ENCODE assay signal across 9 cellular contexts in the genomic region with DNA sequence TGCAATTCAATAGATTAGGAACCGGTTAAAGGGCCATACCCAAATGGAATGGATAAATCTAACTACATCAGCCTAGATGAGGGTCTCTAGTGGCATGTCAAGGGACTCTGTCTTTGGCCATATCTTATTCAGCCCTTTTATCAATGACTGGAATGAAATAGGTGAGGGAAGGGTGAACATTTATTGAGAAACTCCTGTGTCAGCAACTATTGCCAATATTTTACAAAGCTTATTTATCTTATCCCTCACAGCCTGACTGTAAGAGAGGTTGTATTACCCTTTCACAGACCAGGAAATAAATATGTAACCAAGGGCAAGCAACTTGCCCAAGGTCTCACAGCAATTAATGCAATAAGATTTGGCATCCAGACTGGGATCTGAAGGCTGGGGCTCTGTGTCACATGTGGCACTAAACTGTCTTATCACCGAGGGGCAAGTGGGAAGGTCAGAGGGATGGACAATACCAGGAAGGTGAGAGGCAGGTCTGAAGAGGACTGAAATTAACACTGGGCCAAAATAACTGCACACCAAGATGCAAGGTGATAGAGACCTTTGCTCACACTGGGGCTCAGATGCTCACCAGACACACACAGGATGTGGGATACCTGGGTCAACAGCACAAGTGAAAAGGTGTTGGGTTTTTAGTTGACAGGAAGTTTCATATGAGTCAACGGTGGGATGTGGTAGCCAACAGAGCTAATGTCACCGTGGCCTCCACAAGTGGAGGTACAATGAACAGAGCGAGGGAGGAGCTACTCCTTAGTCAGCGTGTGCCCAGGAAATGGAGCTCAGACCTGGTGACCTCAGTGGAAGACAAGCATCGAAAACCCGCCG.
DNase-seq lines count a peak whose midpoint lies in the region; ATAC-seq, FAIRE-seq and TF ChIP-seq lines count a peak whose summit lies in the region.
"Had no signal": no experiment of that assay in that cellular context is flagged by ENCODE, and none has a peak within 500 bp of the region (broad histone marks: within the 10 kb centered on the region; RNA-seq: fewer than 3 reads in every experiment).

No MANE protein-coding gene starts in this region.

- DNase-seq in T-helper 22 cell (ENCODE audit: low read depth) (peak; percentile 67), urothelium cell line (ENCODE audit: low spot score) (peak; percentile 79), NCI-H526 (lab: John Stamatoyannopoulos, UW) (no peak), H54 (ENCODE audit: insufficient read length, low spot score) (no peak)

- ATAC-seq in GM18498 (IDR thresholded peaks at IDR 0.05; ENCODE audit: unreplicated experiment) (peak; percentile 90), HG02798 (IDR thresholded peaks at IDR 0.05; ENCODE audit: poor library complexity, unreplicated experiment) (peak; percentile 84), esophagus mucosa (peak; percentile 58), SK-N-SH treated with all-trans-retinoic acid at 6 μM for 48 hours (no peak)

- FAIRE-seq in urothelium cell line (lab: Jason Lieb, UNC) (peak; percentile 82), H54 (lab: Jason Lieb, UNC) (no peak)
- FAIRE-seq: endometrium had no signal

- no peak for TF ChIP-seq POLR2A in H54 (IDR thresholded peaks at IDR 0.05; ENCODE audit: low read depth, low read length)

TF ChIP-seq in SK-N-SH treated with all-trans-retinoic acid at 6 μM for 48 hours, 23 proteins besides CTCF, POLR2A, EP300 and RAD21:
- TF ChIP-seq ZNF8 (CRISPR knock-in tag; IDR thresholded peaks at IDR 0.05): no peak
- TF ChIP-seq, protein P1, sequence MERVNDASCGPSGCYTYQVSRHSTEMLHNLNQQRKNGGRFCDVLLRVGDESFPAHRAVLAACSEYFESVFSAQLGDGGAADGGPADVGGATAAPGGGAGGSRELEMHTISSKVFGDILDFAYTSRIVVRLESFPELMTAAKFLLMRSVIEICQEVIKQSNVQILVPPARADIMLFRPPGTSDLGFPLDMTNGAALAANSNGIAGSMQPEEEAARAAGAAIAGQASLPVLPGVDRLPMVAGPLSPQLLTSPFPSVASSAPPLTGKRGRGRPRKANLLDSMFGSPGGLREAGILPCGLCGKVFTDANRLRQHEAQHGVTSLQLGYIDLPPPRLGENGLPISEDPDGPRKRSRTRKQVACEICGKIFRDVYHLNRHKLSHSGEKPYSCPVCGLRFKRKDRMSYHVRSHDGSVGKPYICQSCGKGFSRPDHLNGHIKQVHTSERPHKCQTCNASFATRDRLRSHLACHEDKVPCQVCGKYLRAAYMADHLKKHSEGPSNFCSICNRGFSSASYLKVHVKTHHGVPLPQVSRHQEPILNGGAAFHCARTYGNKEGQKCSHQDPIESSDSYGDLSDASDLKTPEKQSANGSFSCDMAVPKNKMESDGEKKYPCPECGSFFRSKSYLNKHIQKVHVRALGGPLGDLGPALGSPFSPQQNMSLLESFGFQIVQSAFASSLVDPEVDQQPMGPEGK (CRISPR knock-in tag; IDR thresholded peaks at IDR 0.05; ENCODE audit: borderline replicate concordance): no peak
- TF ChIP-seq, protein P2, sequence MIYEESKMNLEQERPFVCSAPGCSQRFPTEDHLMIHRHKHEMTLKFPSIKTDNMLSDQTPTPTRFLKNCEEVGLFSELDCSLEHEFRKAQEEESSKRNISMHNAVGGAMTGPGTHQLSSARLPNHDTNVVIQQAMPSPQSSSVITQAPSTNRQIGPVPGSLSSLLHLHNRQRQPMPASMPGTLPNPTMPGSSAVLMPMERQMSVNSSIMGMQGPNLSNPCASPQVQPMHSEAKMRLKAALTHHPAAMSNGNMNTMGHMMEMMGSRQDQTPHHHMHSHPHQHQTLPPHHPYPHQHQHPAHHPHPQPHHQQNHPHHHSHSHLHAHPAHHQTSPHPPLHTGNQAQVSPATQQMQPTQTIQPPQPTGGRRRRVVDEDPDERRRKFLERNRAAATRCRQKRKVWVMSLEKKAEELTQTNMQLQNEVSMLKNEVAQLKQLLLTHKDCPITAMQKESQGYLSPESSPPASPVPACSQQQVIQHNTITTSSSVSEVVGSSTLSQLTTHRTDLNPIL (CRISPR knock-in tag; IDR thresholded peaks at IDR 0.05; ENCODE audit: low read depth): no peak
- TF ChIP-seq OSR1 (CRISPR knock-in tag; IDR thresholded peaks at IDR 0.05): no peak
- TF ChIP-seq ZC3H10 (CRISPR knock-in tag; IDR thresholded peaks at IDR 0.05): no peak
- TF ChIP-seq GLIS3 (CRISPR knock-in tag; IDR thresholded peaks at IDR 0.05): no peak
- no peak for TF ChIP-seq ZNF565 (CRISPR knock-in tag; conservative IDR thresholded peaks at IDR 0.05; ENCODE audit: low read depth)
- TF ChIP-seq TOX (CRISPR knock-in tag; IDR thresholded peaks at IDR 0.05; ENCODE audit: borderline replicate concordance): no peak
- TF ChIP-seq RARB (CRISPR knock-in tag; IDR thresholded peaks at IDR 0.05): no peak
TF ChIP-seq in SK-N-SH treated with all-trans-retinoic acid at 6 μM for 48 hours: peak in this region for 0.

Comparison
In these comparisons a context has a peak if more than half of its experiments do, and no peak if none do; other contexts are left out.
1. DNase-seq: peak in T-helper 22 cell (single experiment) and urothelium cell line (single experiment); none in NCI-H526 (0 of 2) and H54 (single experiment).